ENCODE assay signal across 12 cellular contexts in genomic region chr19:8449830-8450229, GRCh38. TPM values are rescaled to one million over a fixed set of nuclear protein-coding genes. Genes with fewer than 3 reads are reported as not detected.
DNase-seq lines count a peak whose midpoint lies in the region; ATAC-seq and TF ChIP-seq lines count a peak whose summit lies in the region.
"Had no signal": no experiment of that assay in that cellular context is flagged by ENCODE, and none has a peak within 500 bp of the region (broad histone marks: within the 10 kb centered on the region; RNA-seq: fewer than 3 reads in every experiment).

No MANE protein-coding gene starts in this region.

- dilution Hi-C loops in mammary epithelial cell (cut with HindIII; ENCODE audit: low sequenced_read_pairs) = loop anchor here (10.0 kb wide), 1 partner anchor 75 kb away; no protein-coding TSS in a partner anchor

- H3K36me3 Mint-ChIP-seq in activated naive CD8-positive, alpha-beta T cell = peaks cover 11% of the 10 kb centered on the region
- H3K36me3 Mint-ChIP-seq in type B pancreatic cell = peaks cover 31% of the 10 kb centered on the region

- no peak overlapping the region for H3K27ac Mint-ChIP-seq in activated naive CD8-positive, alpha-beta T cell
- peak overlapping the region; percentile 93 for H3K27ac Mint-ChIP-seq in type B pancreatic cell
- H3K27ac Mint-ChIP-seq: T-helper 1 cell treated with Interleukin-12 subunit alpha and Interleukin-12 subunit beta and Interleukin-4 antibody, amounts not matched to agents 30 μg/mL and 1 μg/mL, for 36 hours had no signal

- H3K9me3 Mint-ChIP-seq in activated naive CD8-positive, alpha-beta T cell (ENCODE audit: low read depth) = no peaks in the 10 kb centered on the region
- H3K9me3 Mint-ChIP-seq in type B pancreatic cell = no peaks in the 10 kb centered on the region
- H3K9me3 Mint-ChIP-seq: T-helper 1 cell treated with Interleukin-12 subunit alpha and Interleukin-12 subunit beta and Interleukin-4 antibody, amounts not matched to agents 30 μg/mL and 1 μg/mL, for 36 hours had no signal

- TF ChIP-seq CTCF in breast epithelium (IDR thresholded peaks at IDR 0.05) (no peak), mammary epithelial cell (conservative IDR thresholded peaks at IDR 0.05 in 1 of 2, IDR thresholded peaks at IDR 0.05 in 1 of 2; ENCODE audit: extremely low read depth in 1 of 2, insufficient read depth in 1 of 2, low read depth in 1 of 2, low read length in 2 of 2) (no peak), type B pancreatic cell (conservative IDR thresholded peaks at IDR 0.05) (no peak)

- H3K27ac ChIP-seq in breast epithelium (peak overlapping the region; percentile 8 to 10), mammary epithelial cell (ENCODE audit: insufficient read depth, low read depth, low read length) (no peak overlapping the region)

- H3K79me2 ChIP-seq in mammary epithelial cell (ENCODE audit: insufficient read depth, low read length) = peaks cover 98% of the 10 kb centered on the region

- no TSS peak for BruUV-seq in mammary epithelial cell (replicated peaks; lab: Mats Ljungman, UMichigan)

- H3K4me1 ChIP-seq in breast epithelium (peaks cover 6 to 52% of the 10 kb centered on the region in 2 donors), mammary epithelial cell (ENCODE audit: insufficient read depth, low read length) (peaks cover 31% of the 10 kb centered on the region)

- peaks cover 36% of the 10 kb centered on the region for H4K20me1 ChIP-seq in mammary epithelial cell (ENCODE audit: insufficient read depth, low read length)

- in situ Hi-C loops in mammary epithelial cell (cut with MboI; ENCODE audit: low sequenced_read_pairs in 2 of 2) = no loop called here

- ATAC-seq in GM18511 (IDR thresholded peaks at IDR 0.05; ENCODE audit: unreplicated experiment) = no peak

- H3K4me3 ChIP-seq in breast epithelium (no peak overlapping the region), mammary epithelial cell (replicated peaks in 1 of 3; ENCODE audit: insufficient read depth in 1 of 3, low read depth in 2 of 3, low read length in 3 of 3) (no peak overlapping the region)

- intact Hi-C loops in breast epithelium (cut with DNase I; ENCODE audit: low total_unique reads) = loop anchor here (5.0 kb wide), 1 partner anchor 888 kb away; no protein-coding TSS in a partner anchor
- intact Hi-C loops in mammary epithelial cell (cut with micrococcal nuclease) = no loop called here

- no peak overlapping the region for H3K4me2 ChIP-seq in mammary epithelial cell (ENCODE audit: insufficient read depth, low read depth, low read length)

- peaks cover 73% of the 10 kb centered on the region for H3K4me1 Mint-ChIP-seq in activated naive CD8-positive, alpha-beta T cell (ENCODE audit: low read depth)
- H3K4me1 Mint-ChIP-seq in type B pancreatic cell (ENCODE audit: unreplicated experiment) = peaks cover 66% of the 10 kb centered on the region

- H2AFZ ChIP-seq in mammary epithelial cell (ENCODE audit: low read depth, low read length) = no peak overlapping the region

- WGBS in mammary epithelial cell (ENCODE audit: low coverage, missing lambda C conversion rate) = 51% methylated on average over 7 of the region's 8 CpGs

- H3K27me3 ChIP-seq in breast epithelium (no peaks in the 10 kb centered on the region), mammary epithelial cell (ENCODE audit: insufficient read depth, low read length) (no peaks in the 10 kb centered on the region)

- H3K9ac ChIP-seq in mammary epithelial cell (ENCODE audit: insufficient read depth, low read length) = no peak overlapping the region

- no peak for TF ChIP-seq POLR2A in breast epithelium (IDR thresholded peaks at IDR 0.05)

- H3K36me3 ChIP-seq in breast epithelium = no peaks in the 10 kb centered on the region
- peaks cover 7% of the 10 kb centered on the region for H3K36me3 ChIP-seq in mammary epithelial cell (ENCODE audit: insufficient read depth, low read length)

- no peaks in the 10 kb centered on the region for H3K27me3 Mint-ChIP-seq in activated naive CD8-positive, alpha-beta T cell
- H3K27me3 Mint-ChIP-seq in type B pancreatic cell = no peaks in the 10 kb centered on the region

- peak overlapping the region; percentile 69 for H3K4me3 Mint-ChIP-seq in activated naive CD8-positive, alpha-beta T cell
- H3K4me3 Mint-ChIP-seq in type B pancreatic cell = peak overlapping the region; percentile 77
- H3K4me3 Mint-ChIP-seq: T-helper 1 cell treated with Interleukin-12 subunit alpha and Interleukin-12 subunit beta and Interleukin-4 antibody, amounts not matched to agents 30 μg/mL and 1 μg/mL, for 36 hours had no signal

- DNase-seq in breast epithelium (ENCODE audit: low spot score in 2 of 2) (peak in 1 of 2 donors; percentile 40), mammary epithelial cell (no peak), islet precursor cell (peak; percentile 75), type B pancreatic cell (ENCODE audit: extremely low spot score, unreplicated experiment) (no peak), NOMO-1 treated with DMSO at 0.1 percent for 48 hours (lab: John Stamatoyannopoulos, UW; ENCODE audit: unreplicated experiment) (no peak), NCI-H2107 (lab: John Stamatoyannopoulos, UW) (no peak)
- DNase-seq: activated CD8-positive, alpha-beta memory T cell treated with anti-CD3 and anti-CD28 coated beads, Interleukin-2, amount 50 U/mL, for 4 hours; KG1; NCI-H2081 treated with DMSO at 0.1 percent for 48 hours had no signal

- CTCF ChIA-PET in mammary epithelial cell (lab: Charles Lee; ENCODE audit: low non-redundant PET) = no interaction called here

- H3K9me3 ChIP-seq in breast epithelium = no peaks in the 10 kb centered on the region
- no peaks in the 10 kb centered on the region for H3K9me3 ChIP-seq in mammary epithelial cell (replicated peaks; ENCODE audit: insufficient read depth, low read length)

RNA-seq across cellular contexts. Expression of gene HNRNPM, which starts 5.1 kb away (rescaled TPM):
- 100 to 1,000 TPM in 2 of 3 donors, 10 to 100 TPM in 1; 84.8 to 153 (median 116) TPM for total RNA-seq in breast epithelium
- 100 to 1,000 TPM in 1 of 2 donors, 10 to 100 TPM in 1; 29.2 to 164 TPM for total RNA-seq in mammary epithelial cell
- 116 TPM for polyA plus RNA-seq in mammary epithelial cell
- 100.0 TPM for polyA minus RNA-seq in mammary epithelial cell
- total RNA-seq in type B pancreatic cell (ENCODE audit: low replicate concordance) = 197 and 317 TPM in 2 replicates

RNA-seq across cellular contexts. Expression of gene MARCHF2, which starts 36.7 kb away (rescaled TPM):
- total RNA-seq in breast epithelium = 100 to 1,000 TPM; 126 to 224 (median 132) TPM
- total RNA-seq in mammary epithelial cell = 10 to 100 TPM; 21.9 to 48.3 TPM
- polyA plus RNA-seq in mammary epithelial cell = 22.4 TPM
- polyA minus RNA-seq in mammary epithelial cell = 33.3 TPM
- total RNA-seq in type B pancreatic cell (ENCODE audit: low replicate concordance) = 15.5 and 24.7 TPM in 2 replicates

RNA-seq across cellular contexts. Expression of gene PRAM1, which starts 52.6 kb away (rescaled TPM):
- total RNA-seq in breast epithelium = under 1 TPM; 0.16 to 0.73 (median 0.33) TPM
- total RNA-seq in mammary epithelial cell = not detected
- polyA plus RNA-seq in mammary epithelial cell = not detected
- not detected for polyA minus RNA-seq in mammary epithelial cell
- total RNA-seq in type B pancreatic cell (ENCODE audit: low replicate concordance) = 0.31 TPM in 2 replicates

RNA-seq across cellular contexts. Expression of gene RAB11B, which starts 59.7 kb away (rescaled TPM):
- total RNA-seq in breast epithelium (10 to 100 TPM; 39.5 to 57.7 (median 41.3) TPM), mammary epithelial cell (10 to 100 TPM; 24.0 to 88.3 TPM), type B pancreatic cell (ENCODE audit: low replicate concordance) (106 and 123 TPM in 2 replicates)
- 47.7 TPM for polyA plus RNA-seq in mammary epithelial cell
- polyA minus RNA-seq in mammary epithelial cell = 14.4 TPM
